ENCODE assay signal across 19 cellular contexts in the genomic region with DNA sequence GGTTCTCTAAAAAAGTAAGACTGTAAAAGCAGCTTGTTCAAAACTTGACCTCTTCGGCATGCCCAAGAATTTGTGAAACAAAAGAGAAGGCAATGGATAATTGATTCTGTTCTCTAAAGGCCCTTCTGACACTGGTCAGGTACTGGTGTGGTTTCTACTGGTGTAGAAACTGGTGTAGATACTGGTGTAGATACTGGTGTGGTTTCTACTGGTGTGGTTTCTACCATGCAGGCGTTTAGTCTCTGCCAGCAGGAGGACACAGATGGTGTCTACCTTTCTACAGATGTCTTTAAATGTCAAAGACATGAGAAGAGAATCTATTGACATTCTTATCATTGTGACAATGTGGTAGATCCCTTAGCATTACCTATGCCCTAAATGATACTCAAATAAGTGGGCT.
DNase-seq lines count a peak whose midpoint lies in the region; ATAC-seq, FAIRE-seq and TF ChIP-seq lines count a peak whose summit lies in the region.
"Had no signal": no experiment of that assay in that cellular context is flagged by ENCODE, and none has a peak within 500 bp of the region (broad histone marks: within the 10 kb centered on the region; RNA-seq: fewer than 3 reads in every experiment).

No MANE protein-coding gene starts in this region.

- in situ Hi-C loops in brain microvascular endothelial cell (cut with HindIII; ENCODE audit: low pct_ligation_motif_present, low sequenced_read_pairs), result no loop called here

- TF ChIP-seq POLR2A in H54 (IDR thresholded peaks at IDR 0.05; ENCODE audit: low read depth, low read length), result no peak

- no peaks in the 10 kb centered on the region for H3K36me3 Mint-ChIP-seq in activated naive CD8-positive, alpha-beta T cell treated with anti-CD3 and anti-CD28 coated beads, Interleukin-2, amount 50 U/mL, for 24 hours (ENCODE audit: low read depth)
- H3K36me3 Mint-ChIP-seq in activated naive CD8-positive, alpha-beta T cell treated with anti-CD3 and anti-CD28 coated beads for 36 hours, result no peaks in the 10 kb centered on the region

- peaks cover 0 to 99% (median 58%) of the 10 kb centered on the region in 4 donors for H3K4me1 ChIP-seq in tibial artery

- intact Hi-C loops in tibial artery (cut with DNase I; ENCODE audit: low total_unique reads), result no loop called here

- no peak overlapping the region for H3K27ac ChIP-seq in brain microvascular endothelial cell
- H3K27ac ChIP-seq in tibial artery, result peak overlapping the region; percentile 73 to 85
- H3K27ac ChIP-seq: HL-60, neutrophil, WERI-Rb-1 had no signal

- no peak overlapping the region for H3K4me3 ChIP-seq in brain microvascular endothelial cell (ENCODE audit: low read depth, low read length)
- H3K4me3 ChIP-seq in tibial artery, result no peak overlapping the region
- H3K4me3 ChIP-seq: HAP-1, SJSA1 had no signal

- peaks cover 34% of the 10 kb centered on the region for H3K4me1 Mint-ChIP-seq in activated naive CD8-positive, alpha-beta T cell treated with anti-CD3 and anti-CD28 coated beads, Interleukin-2, amount 50 U/mL, for 24 hours
- peaks cover 29% of the 10 kb centered on the region for H3K4me1 Mint-ChIP-seq in activated naive CD8-positive, alpha-beta T cell treated with anti-CD3 and anti-CD28 coated beads for 36 hours

- no peaks in the 10 kb centered on the region for H3K9me3 ChIP-seq in tibial artery
- H3K9me3 ChIP-seq: HAP-1, neutrophil had no signal

- H3K27me3 ChIP-seq in brain microvascular endothelial cell (replicated peaks) (no peaks in the 10 kb centered on the region), tibial artery (no peaks in the 10 kb centered on the region)
- H3K27me3 ChIP-seq: SJSA1 had no signal

- no peak for FAIRE-seq in H54 (lab: Jason Lieb, UNC)

- ATAC-seq in activated naive CD8-positive, alpha-beta T cell treated with anti-CD3 and anti-CD28 coated beads, Interleukin-2, amount 50 U/mL, for 24 hours, result peak; percentile 58
- peak; percentile 74 for ATAC-seq in HG02870 (IDR thresholded peaks at IDR 0.05; ENCODE audit: unreplicated experiment)
- ATAC-seq: activated T-helper 17 cell treated with anti-CD3 and anti-CD28 coated beads, Interleukin-2, amount 50 U/mL, for 72 hours had no signal

- DNase-seq in activated naive CD8-positive, alpha-beta T cell treated with anti-CD3 and anti-CD28 coated beads, Interleukin-2, amount 50 U/mL, for 24 hours, result no peak
- no peak for DNase-seq in activated naive CD8-positive, alpha-beta T cell treated with anti-CD3 and anti-CD28 coated beads for 36 hours
- DNase-seq in brain microvascular endothelial cell, result no peak
- DNase-seq in tibial artery, result no peak
- no peak for DNase-seq in dermis blood vessel endothelial cell
- no peak for DNase-seq in H54 (ENCODE audit: insufficient read length, low spot score)
- no peak for DNase-seq in 8988T
- DNase-seq: kidney glomerular epithelial cell; NCI-H1105 treated with DMSO at 0.1 percent for 48 hours; NCI-H748 treated with DMSO at 0.1 percent for 48 hours; stimulated activated CD4-positive, alpha-beta T cell treated with anti-CD3 and anti-CD28 coated beads, Interleukin-1b, Interleukin-23, amount 100 ng/mL, for 48 hours; stimulated activated naive B cell treated with anti-CD40 and anti-IgM and Interleukin-4, amounts not matched to agents 10 μg/mL and 1 μg/mL and 100 μg/mL, for 72 hours; WERI-Rb-1 had no signal

- no peak overlapping the region for H3K4me3 Mint-ChIP-seq in activated naive CD8-positive, alpha-beta T cell treated with anti-CD3 and anti-CD28 coated beads, Interleukin-2, amount 50 U/mL, for 24 hours
- no peak overlapping the region for H3K4me3 Mint-ChIP-seq in activated naive CD8-positive, alpha-beta T cell treated with anti-CD3 and anti-CD28 coated beads for 36 hours
- H3K4me3 Mint-ChIP-seq: activated T-helper 17 cell treated with anti-CD3 and anti-CD28 coated beads, Interleukin-2, amount 50 U/mL, for 72 hours; stimulated activated naive B cell treated with anti-CD40 and anti-IgM and Interleukin-4, amounts not matched to agents 10 μg/mL and 1 μg/mL and 100 μg/mL, for 72 hours had no signal

- no peaks in the 10 kb centered on the region for H3K9me3 Mint-ChIP-seq in activated naive CD8-positive, alpha-beta T cell treated with anti-CD3 and anti-CD28 coated beads, Interleukin-2, amount 50 U/mL, for 24 hours
- no peaks in the 10 kb centered on the region for H3K9me3 Mint-ChIP-seq in activated naive CD8-positive, alpha-beta T cell treated with anti-CD3 and anti-CD28 coated beads for 36 hours
- H3K9me3 Mint-ChIP-seq: activated T-helper 17 cell treated with anti-CD3 and anti-CD28 coated beads, Interleukin-2, amount 50 U/mL, for 72 hours; stimulated activated naive B cell treated with anti-CD40 and anti-IgM and Interleukin-4, amounts not matched to agents 10 μg/mL and 1 μg/mL and 100 μg/mL, for 72 hours had no signal

- H3K36me3 ChIP-seq in brain microvascular endothelial cell (replicated peaks), result no peaks in the 10 kb centered on the region
- H3K36me3 ChIP-seq in tibial artery, result no peaks in the 10 kb centered on the region
- H3K36me3 ChIP-seq: HAP-1, neutrophil had no signal

- no peak overlapping the region for H3K27ac Mint-ChIP-seq in activated naive CD8-positive, alpha-beta T cell treated with anti-CD3 and anti-CD28 coated beads, Interleukin-2, amount 50 U/mL, for 24 hours
- H3K27ac Mint-ChIP-seq in activated naive CD8-positive, alpha-beta T cell treated with anti-CD3 and anti-CD28 coated beads for 36 hours, result no peak overlapping the region
- H3K27ac Mint-ChIP-seq: activated T-helper 17 cell treated with anti-CD3 and anti-CD28 coated beads, Interleukin-2, amount 50 U/mL, for 72 hours; stimulated activated naive B cell treated with anti-CD40 and anti-IgM and Interleukin-4, amounts not matched to agents 10 μg/mL and 1 μg/mL and 100 μg/mL, for 72 hours had no signal

- peaks cover 11% of the 10 kb centered on the region for H3K27me3 Mint-ChIP-seq in activated naive CD8-positive, alpha-beta T cell treated with anti-CD3 and anti-CD28 coated beads, Interleukin-2, amount 50 U/mL, for 24 hours
- peaks cover 19% of the 10 kb centered on the region for H3K27me3 Mint-ChIP-seq in activated naive CD8-positive, alpha-beta T cell treated with anti-CD3 and anti-CD28 coated beads for 36 hours
- H3K27me3 Mint-ChIP-seq: stimulated activated naive B cell treated with anti-CD40 and anti-IgM and Interleukin-4, amounts not matched to agents 10 μg/mL and 1 μg/mL and 100 μg/mL, for 72 hours had no signal

- TF ChIP-seq CTCF in brain microvascular endothelial cell (IDR thresholded peaks at IDR 0.05; ENCODE audit: low read depth, low read length, missing control alignments), result peak; percentile 1
- no peak for TF ChIP-seq CTCF in tibial artery (IDR thresholded peaks at IDR 0.05)
